In the genomic region with DNA sequence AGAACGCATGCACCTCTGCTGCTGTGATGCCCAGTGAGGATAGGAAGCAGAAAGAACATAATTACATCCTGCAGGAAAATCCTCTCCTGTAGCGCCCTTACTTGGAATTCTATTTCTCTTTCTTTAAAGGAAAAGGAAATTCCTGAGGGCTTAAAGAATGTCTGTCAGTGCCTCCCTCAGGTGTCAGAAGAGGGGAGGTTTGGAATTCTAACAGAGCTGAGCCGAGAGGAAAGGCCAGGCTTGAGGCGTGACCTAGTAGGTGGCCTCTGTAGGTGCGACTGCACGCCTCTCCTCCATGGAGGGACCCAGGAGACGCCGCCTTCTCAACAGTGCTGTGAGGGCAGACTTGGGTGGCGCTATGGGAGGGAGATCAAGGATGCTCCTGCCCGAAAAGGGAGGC, we compare ENCODE assay signal across 16 cellular contexts.
"Had no signal": no experiment of that assay in that cellular context is flagged by ENCODE, and none has a peak within 500 bp of the region (broad histone marks: within the 10 kb centered on the region; RNA-seq: fewer than 3 reads in every experiment).

No MANE protein-coding gene starts in this region.

- H3K4me3 ChIP-seq: lung, sigmoid colon, vagina had no signal

- H3K36me3 ChIP-seq: sigmoid colon, vagina had no signal

- H3K4me1 ChIP-seq: parathyroid adenoma had no signal

- FAIRE-seq: bronchial epithelial cell had no signal

- H3K9ac ChIP-seq: parathyroid adenoma had no signal

- H3K79me2 ChIP-seq: parathyroid adenoma had no signal

- ATAC-seq: activated naive CD8-positive, alpha-beta T cell treated with anti-CD3 and anti-CD28 coated beads, Interleukin-2, amount 50 U/mL, for 24 hours; activated T-helper 17 cell treated with anti-CD3 and anti-CD28 coated beads, Interleukin-2, amount 50 U/mL, for 72 hours; left colon had no signal

- H2AFZ ChIP-seq: parathyroid adenoma had no signal

- DNase-seq: activated CD4-positive, alpha-beta T cell treated with anti-CD3 and anti-CD28 coated beads, Interleukin-2, amount 50 U/mL, for 4 hours; activated CD4-positive, CD25-positive, alpha-beta regulatory T cell treated with anti-CD3 and anti-CD28 coated beads, Interleukin-2, amount 50 U/mL, for 72 hours; activated naive CD4-positive, alpha-beta T cell treated with Interleukin-2 at 50 U/mL for 16 hours; activated naive CD8-positive, alpha-beta T cell treated with anti-CD3 and anti-CD28 coated beads, Interleukin-2, amount 50 U/mL, for 24 hours; aorta; left colon; naive B cell; sigmoid colon; stimulated activated CD4-positive, alpha-beta T cell treated with anti-CD3 and anti-CD28 coated beads, Interleukin-1b, Interleukin-23, amount 100 ng/mL, for 48 hours; T-helper 1 cell; T1000 had no signal

- H3K27me3 ChIP-seq: sigmoid colon, vagina had no signal

- H3K9me3 ChIP-seq: sigmoid colon, vagina had no signal

- H3K27ac ChIP-seq: parathyroid adenoma, sigmoid colon, vagina had no signal
